20 cellular contexts compared by ENCODE assay signal in genomic region chr18:59707306-59707705, GRCh38. TPM values are rescaled to one million over a fixed set of nuclear protein-coding genes. Genes with fewer than 3 reads are reported as not detected.
A peak's percentile ranks its signal among the peaks of the same experiment; 100 is the strongest.
DNase-seq lines count a peak whose midpoint lies in the region; ATAC-seq and TF ChIP-seq lines count a peak whose summit lies in the region.
"Had no signal": no experiment of that assay in that cellular context is flagged by ENCODE, and none has a peak within 500 bp of the region (broad histone marks: within the 10 kb centered on the region; RNA-seq: fewer than 3 reads in every experiment).

No MANE protein-coding gene starts in this region.

- TF ChIP-seq POLR2A in adrenal gland (IDR thresholded peaks at IDR 0.05) = no peak

- H3K27me3 ChIP-seq in DND-41 (ENCODE audit: insufficient read depth, low read length, poor library complexity) = no peaks in the 10 kb centered on the region
- no peaks in the 10 kb centered on the region for H3K27me3 ChIP-seq in adrenal gland
- H3K27me3 ChIP-seq: SJCRH30 had no signal

- no peak overlapping the region for H2AFZ ChIP-seq in DND-41 (ENCODE audit: low read depth, low read length)

- intact Hi-C loops in adrenal gland (cut with DNase I) = loop anchor here (10.0 kb wide), 2 partner anchors 67 to 243 kb away; no protein-coding TSS in a partner anchor

- H3K4me3 Mint-ChIP-seq in activated naive CD8-positive, alpha-beta T cell treated with anti-CD3 and anti-CD28 coated beads for 36 hours = no peak overlapping the region
- H3K4me3 Mint-ChIP-seq: CD8-positive, alpha-beta memory T cell had no signal

- H3K27me3 Mint-ChIP-seq in activated naive CD8-positive, alpha-beta T cell treated with anti-CD3 and anti-CD28 coated beads for 36 hours = peaks cover 10% of the 10 kb centered on the region

- H3K27ac ChIP-seq in DND-41 (ENCODE audit: low read length) (no peak overlapping the region), adrenal gland (no peak overlapping the region)
- H3K27ac ChIP-seq: C4-2B, SJCRH30 had no signal

- H3K36me3 Mint-ChIP-seq in activated naive CD8-positive, alpha-beta T cell treated with anti-CD3 and anti-CD28 coated beads for 36 hours = no peaks in the 10 kb centered on the region
- H3K36me3 Mint-ChIP-seq: CD8-positive, alpha-beta memory T cell had no signal

- H3K4me1 Mint-ChIP-seq in activated naive CD8-positive, alpha-beta T cell treated with anti-CD3 and anti-CD28 coated beads for 36 hours = no peaks in the 10 kb centered on the region
- H3K4me1 Mint-ChIP-seq: CD8-positive, alpha-beta memory T cell had no signal

- H3K4me2 ChIP-seq in DND-41 (ENCODE audit: insufficient read depth, low read length) = no peak overlapping the region

- no peak overlapping the region for H3K4me3 ChIP-seq in DND-41 (ENCODE audit: low read depth in 1 of 2, low read length in 2 of 2)
- no peak overlapping the region for H3K4me3 ChIP-seq in Jurkat, Clone E6-1 (ENCODE audit: low read length)
- H3K4me3 ChIP-seq in adrenal gland = no peak overlapping the region
- H3K4me3 ChIP-seq: HAP-1, K562, SJCRH30 had no signal

- H3K27ac Mint-ChIP-seq in activated naive CD8-positive, alpha-beta T cell treated with anti-CD3 and anti-CD28 coated beads for 36 hours = no peak overlapping the region
- H3K27ac Mint-ChIP-seq: CD8-positive, alpha-beta memory T cell had no signal

- H3K9me3 Mint-ChIP-seq in activated naive CD8-positive, alpha-beta T cell treated with anti-CD3 and anti-CD28 coated beads for 36 hours = no peaks in the 10 kb centered on the region

- no peaks in the 10 kb centered on the region for H3K9me3 ChIP-seq in DND-41 (ENCODE audit: insufficient read depth, low read length, severe bottlenecking)
- no peaks in the 10 kb centered on the region for H3K9me3 ChIP-seq in adrenal gland (replicated peaks in 1 of 3)
- H3K9me3 ChIP-seq: HAP-1, SJCRH30 had no signal

- DNase-seq in DND-41 (peak; percentile 53), RPMI8226 (peak; percentile 68), iPS-NIHi11 (ENCODE audit: low spot score) (peak; percentile 28), adrenal gland (no peak)
- DNase-seq in Jurkat, Clone E6-1 (ENCODE audit: low read depth, low spot score) = peak; percentile 28
- DNase-seq in activated naive CD8-positive, alpha-beta T cell treated with anti-CD3 and anti-CD28 coated beads for 36 hours = no peak
- DNase-seq: Calu3; CD8-positive, alpha-beta memory T cell; DMS153; GF-D8; NCI-H1092 treated with DMSO at 0.1 percent for 48 hours; NCI-H146; NCI-H2029 treated with DMSO at 0.1 percent for 48 hours; NCI-H446; SJCRH30; T-helper 1 cell had no signal

- no peak overlapping the region for H3K9ac ChIP-seq in DND-41 (ENCODE audit: low read depth, low read length)

- 57 to 76% (median 68%) methylated on average over 2 of the region's 2 CpGs for WGBS in adrenal gland, 4 donors

- H3K4me1 ChIP-seq in DND-41 (ENCODE audit: insufficient read depth, low read length) = peaks cover 6% of the 10 kb centered on the region; the same call in 1 of the 2 replicates
- H3K4me1 ChIP-seq in adrenal gland (replicated peaks in 1 of 2) = peaks cover 0 to 3% of the 10 kb centered on the region in 2 donors
- H3K4me1 ChIP-seq: HAP-1, SJCRH30 had no signal

- peak; percentile 81 for ATAC-seq in DND-41 (ENCODE audit: insufficient read depth, low read depth)
- no peak for ATAC-seq in HG03108 (IDR thresholded peaks at IDR 0.05; ENCODE audit: unreplicated experiment)
- ATAC-seq: K562 had no signal

- H4K20me1 ChIP-seq in DND-41 (ENCODE audit: insufficient read depth, low read length) = no peaks in the 10 kb centered on the region

- H3K36me3 ChIP-seq in DND-41 (ENCODE audit: insufficient read depth, low read length) (no peaks in the 10 kb centered on the region), adrenal gland (replicated peaks in 1 of 2) (no peaks in the 10 kb centered on the region)
- H3K36me3 ChIP-seq: HAP-1, SJCRH30 had no signal

- no peaks in the 10 kb centered on the region for H3K79me2 ChIP-seq in DND-41 (ENCODE audit: insufficient read depth, low read length)

- TF ChIP-seq CTCF in DND-41 (IDR thresholded peaks at IDR 0.05; ENCODE audit: borderline replicate concordance, extremely low read depth, low read length, poor library complexity, severe bottlenecking) = no peak
- no peak for TF ChIP-seq CTCF in adrenal gland (IDR thresholded peaks at IDR 0.05)

RNA-seq across cellular contexts. Expression of gene CCBE1, which starts 10.1 kb away (rescaled TPM):
- not detected for polyA plus RNA-seq in Jurkat, Clone E6-1 (2012; ENCODE audit: insufficient read depth, insufficient read length)
- total RNA-seq in activated naive CD8-positive, alpha-beta T cell treated with anti-CD3 and anti-CD28 coated beads for 36 hours = not detected
- 10 to 100 TPM in 7 of 8 donors, 1 to 10 TPM in 1; 7.8 to 56.8 (median 34.0) TPM for total RNA-seq in adrenal gland
- polyA plus RNA-seq in adrenal gland = 10 to 100 TPM in 2 of 3 donors, 1 to 10 TPM in 1; 8.1 to 12.0 (median 11.6) TPM
- total RNA-seq: CD8-positive, alpha-beta memory T cell; SJCRH30 had no signal
- polyA plus RNA-seq: CD8-positive, alpha-beta memory T cell; K562 had no signal

Comparison
In these comparisons a context has a peak if more than half of its experiments do, and no peak if none do; other contexts are left out.
1. DNase-seq: peak in DND-41 (single experiment), Jurkat, Clone E6-1 (single experiment), RPMI8226 (single experiment) and iPS-NIHi11 (single experiment); none in activated naive CD8-positive, alpha-beta T cell treated with anti-CD3 and anti-CD28 coated beads for 36 hours (single experiment) and adrenal gland (0 of 7).
2. RNA of gene CCBE1, which starts 10.1 kb away (total RNA-seq): 7.8 to 56.8 TPM in adrenal gland; not detected in activated naive CD8-positive, alpha-beta T cell treated with anti-CD3 and anti-CD28 coated beads for 36 hours; every median in the first group is over 4 times any median in the second.